1 cellular context compared by ENCODE assay signal in the genomic region with DNA sequence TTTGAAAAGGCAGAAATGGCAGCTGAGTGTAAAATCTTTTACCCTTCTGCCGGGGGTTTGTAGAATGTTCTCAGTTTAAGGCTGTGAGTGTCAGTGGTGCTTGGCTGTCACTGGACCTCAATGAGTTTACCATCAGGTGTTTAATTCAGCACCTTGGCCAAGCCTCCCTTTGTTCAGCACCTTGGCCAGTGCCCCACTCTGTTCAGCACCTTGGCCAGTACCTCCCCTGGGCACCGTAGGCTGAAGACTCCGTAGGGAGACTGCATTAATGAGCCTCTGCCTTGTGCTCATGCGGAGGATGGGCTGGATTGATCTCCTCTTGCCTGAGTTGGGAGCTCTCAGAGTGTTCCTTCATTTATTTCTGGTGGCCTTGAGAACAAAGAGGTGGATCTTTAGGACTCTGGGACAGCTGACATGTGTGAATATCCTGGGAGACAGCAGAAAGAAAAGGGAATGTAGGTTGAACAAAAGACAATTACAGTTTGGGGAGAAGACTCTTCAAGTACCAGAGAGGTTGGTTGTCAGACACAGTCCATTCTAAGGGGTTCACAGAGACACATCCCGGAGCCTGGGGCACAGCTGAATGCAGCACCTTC.
TF ChIP-seq lines count a peak whose summit lies in the region.

No MANE protein-coding gene starts in this region.

TF ChIP-seq in K562, 482 proteins besides CTCF, POLR2A, EP300 and RAD21 (continued from another document and continues in another):
- TF ChIP-seq, protein P1, sequence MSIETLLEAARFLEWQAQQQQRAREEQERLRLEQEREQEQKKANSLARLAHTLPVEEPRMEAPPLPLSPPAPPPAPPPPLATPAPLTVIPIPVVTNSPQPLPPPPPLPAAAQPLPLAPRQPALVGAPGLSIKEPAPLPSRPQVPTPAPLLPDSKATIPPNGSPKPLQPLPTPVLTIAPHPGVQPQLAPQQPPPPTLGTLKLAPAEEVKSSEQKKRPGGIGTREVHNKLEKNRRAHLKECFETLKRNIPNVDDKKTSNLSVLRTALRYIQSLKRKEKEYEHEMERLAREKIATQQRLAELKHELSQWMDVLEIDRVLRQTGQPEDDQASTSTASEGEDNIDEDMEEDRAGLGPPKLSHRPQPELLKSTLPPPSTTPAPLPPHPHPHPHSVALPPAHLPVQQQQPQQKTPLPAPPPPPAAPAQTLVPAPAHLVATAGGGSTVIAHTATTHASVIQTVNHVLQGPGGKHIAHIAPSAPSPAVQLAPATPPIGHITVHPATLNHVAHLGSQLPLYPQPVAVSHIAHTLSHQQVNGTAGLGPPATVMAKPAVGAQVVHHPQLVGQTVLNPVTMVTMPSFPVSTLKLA (conservative IDR thresholded peaks at IDR 0.05): peak in 1 of 2 experiments; percentile 47; a peak in 1 of 4 replicates
- TF ChIP-seq ZNF175 (CRISPR knock-in tag; IDR thresholded peaks at IDR 0.05; ENCODE audit: low read depth) (peak; percentile 90), ZNF143 (CRISPR knock-in tag; IDR thresholded peaks at IDR 0.05) (0 out of 2 replicates have a peak, but pooled peaks have one; percentile 38), NCOA1 (IDR thresholded peaks at IDR 0.05; ENCODE audit: low read depth) (peak; percentile 100), ZNF707 (CRISPR knock-in tag; conservative IDR thresholded peaks at IDR 0.05) (no peak), HMG20B (CRISPR knock-in tag; IDR thresholded peaks at IDR 0.05) (no peak), HLTF (IDR thresholded peaks at IDR 0.05) (no peak), FOXK1 (CRISPR knock-in tag; IDR thresholded peaks at IDR 0.05; ENCODE audit: borderline replicate concordance) (peak; percentile 99), ADNP (tag; IDR thresholded peaks at IDR 0.05) (no peak), DACH1 (IDR thresholded peaks at IDR 0.05; ENCODE audit: partially characterized antibody) (no peak), KLF16 (IDR thresholded peaks at IDR 0.05) (no peak), CC2D1A (IDR thresholded peaks at IDR 0.05) (no peak), KLF10 (CRISPR knock-in tag; IDR thresholded peaks at IDR 0.05) (no peak), NCOR1 (IDR thresholded peaks at IDR 0.05) (no peak), ERF (CRISPR knock-in tag; IDR thresholded peaks at IDR 0.05) (no peak), ARID2 (IDR thresholded peaks at IDR 0.05) (no peak), HNRNPK (IDR thresholded peaks at IDR 0.05; ENCODE audit: low read depth, low read length, poor library complexity, severe bottlenecking) (no peak), RFX7 (CRISPR knock-in tag; IDR thresholded peaks at IDR 0.05) (no peak), PYGO2 (tag; IDR thresholded peaks at IDR 0.05) (peak; percentile 73; the same call in 1 of the 2 replicates), ZNF133 (CRISPR knock-in tag; IDR thresholded peaks at IDR 0.05) (no peak), OTX1 (CRISPR knock-in tag; IDR thresholded peaks at IDR 0.05) (no peak), ZZZ3 (IDR thresholded peaks at IDR 0.05) (no peak), WHSC1 (IDR thresholded peaks at IDR 0.05; ENCODE audit: low read length) (no peak), SMAD3 (CRISPR knock-in tag; conservative IDR thresholded peaks at IDR 0.05) (no peak), YBX1 (IDR thresholded peaks at IDR 0.05) (no peak), FOXP1 (CRISPR knock-in tag; IDR thresholded peaks at IDR 0.05) (peak; percentile 99)
- TF ChIP-seq, protein P2, sequence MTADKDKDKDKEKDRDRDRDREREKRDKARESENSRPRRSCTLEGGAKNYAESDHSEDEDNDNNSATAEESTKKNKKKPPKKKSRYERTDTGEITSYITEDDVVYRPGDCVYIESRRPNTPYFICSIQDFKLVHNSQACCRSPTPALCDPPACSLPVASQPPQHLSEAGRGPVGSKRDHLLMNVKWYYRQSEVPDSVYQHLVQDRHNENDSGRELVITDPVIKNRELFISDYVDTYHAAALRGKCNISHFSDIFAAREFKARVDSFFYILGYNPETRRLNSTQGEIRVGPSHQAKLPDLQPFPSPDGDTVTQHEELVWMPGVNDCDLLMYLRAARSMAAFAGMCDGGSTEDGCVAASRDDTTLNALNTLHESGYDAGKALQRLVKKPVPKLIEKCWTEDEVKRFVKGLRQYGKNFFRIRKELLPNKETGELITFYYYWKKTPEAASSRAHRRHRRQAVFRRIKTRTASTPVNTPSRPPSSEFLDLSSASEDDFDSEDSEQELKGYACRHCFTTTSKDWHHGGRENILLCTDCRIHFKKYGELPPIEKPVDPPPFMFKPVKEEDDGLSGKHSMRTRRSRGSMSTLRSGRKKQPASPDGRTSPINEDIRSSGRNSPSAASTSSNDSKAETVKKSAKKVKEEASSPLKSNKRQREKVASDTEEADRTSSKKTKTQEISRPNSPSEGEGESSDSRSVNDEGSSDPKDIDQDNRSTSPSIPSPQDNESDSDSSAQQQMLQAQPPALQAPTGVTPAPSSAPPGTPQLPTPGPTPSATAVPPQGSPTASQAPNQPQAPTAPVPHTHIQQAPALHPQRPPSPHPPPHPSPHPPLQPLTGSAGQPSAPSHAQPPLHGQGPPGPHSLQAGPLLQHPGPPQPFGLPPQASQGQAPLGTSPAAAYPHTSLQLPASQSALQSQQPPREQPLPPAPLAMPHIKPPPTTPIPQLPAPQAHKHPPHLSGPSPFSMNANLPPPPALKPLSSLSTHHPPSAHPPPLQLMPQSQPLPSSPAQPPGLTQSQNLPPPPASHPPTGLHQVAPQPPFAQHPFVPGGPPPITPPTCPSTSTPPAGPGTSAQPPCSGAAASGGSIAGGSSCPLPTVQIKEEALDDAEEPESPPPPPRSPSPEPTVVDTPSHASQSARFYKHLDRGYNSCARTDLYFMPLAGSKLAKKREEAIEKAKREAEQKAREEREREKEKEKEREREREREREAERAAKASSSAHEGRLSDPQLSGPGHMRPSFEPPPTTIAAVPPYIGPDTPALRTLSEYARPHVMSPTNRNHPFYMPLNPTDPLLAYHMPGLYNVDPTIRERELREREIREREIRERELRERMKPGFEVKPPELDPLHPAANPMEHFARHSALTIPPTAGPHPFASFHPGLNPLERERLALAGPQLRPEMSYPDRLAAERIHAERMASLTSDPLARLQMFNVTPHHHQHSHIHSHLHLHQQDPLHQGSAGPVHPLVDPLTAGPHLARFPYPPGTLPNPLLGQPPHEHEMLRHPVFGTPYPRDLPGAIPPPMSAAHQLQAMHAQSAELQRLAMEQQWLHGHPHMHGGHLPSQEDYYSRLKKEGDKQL (CRISPR knock-in tag; IDR thresholded peaks at IDR 0.05; ENCODE audit: borderline replicate concordance): peak; percentile 98
- TF ChIP-seq, protein P3, sequence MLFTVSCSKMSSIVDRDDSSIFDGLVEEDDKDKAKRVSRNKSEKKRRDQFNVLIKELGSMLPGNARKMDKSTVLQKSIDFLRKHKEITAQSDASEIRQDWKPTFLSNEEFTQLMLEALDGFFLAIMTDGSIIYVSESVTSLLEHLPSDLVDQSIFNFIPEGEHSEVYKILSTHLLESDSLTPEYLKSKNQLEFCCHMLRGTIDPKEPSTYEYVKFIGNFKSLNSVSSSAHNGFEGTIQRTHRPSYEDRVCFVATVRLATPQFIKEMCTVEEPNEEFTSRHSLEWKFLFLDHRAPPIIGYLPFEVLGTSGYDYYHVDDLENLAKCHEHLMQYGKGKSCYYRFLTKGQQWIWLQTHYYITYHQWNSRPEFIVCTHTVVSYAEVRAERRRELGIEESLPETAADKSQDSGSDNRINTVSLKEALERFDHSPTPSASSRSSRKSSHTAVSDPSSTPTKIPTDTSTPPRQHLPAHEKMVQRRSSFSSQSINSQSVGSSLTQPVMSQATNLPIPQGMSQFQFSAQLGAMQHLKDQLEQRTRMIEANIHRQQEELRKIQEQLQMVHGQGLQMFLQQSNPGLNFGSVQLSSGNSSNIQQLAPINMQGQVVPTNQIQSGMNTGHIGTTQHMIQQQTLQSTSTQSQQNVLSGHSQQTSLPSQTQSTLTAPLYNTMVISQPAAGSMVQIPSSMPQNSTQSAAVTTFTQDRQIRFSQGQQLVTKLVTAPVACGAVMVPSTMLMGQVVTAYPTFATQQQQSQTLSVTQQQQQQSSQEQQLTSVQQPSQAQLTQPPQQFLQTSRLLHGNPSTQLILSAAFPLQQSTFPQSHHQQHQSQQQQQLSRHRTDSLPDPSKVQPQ (CRISPR knock-in tag; IDR thresholded peaks at IDR 0.05; ENCODE audit: borderline replicate concordance): no peak
- TF ChIP-seq, protein P4, sequence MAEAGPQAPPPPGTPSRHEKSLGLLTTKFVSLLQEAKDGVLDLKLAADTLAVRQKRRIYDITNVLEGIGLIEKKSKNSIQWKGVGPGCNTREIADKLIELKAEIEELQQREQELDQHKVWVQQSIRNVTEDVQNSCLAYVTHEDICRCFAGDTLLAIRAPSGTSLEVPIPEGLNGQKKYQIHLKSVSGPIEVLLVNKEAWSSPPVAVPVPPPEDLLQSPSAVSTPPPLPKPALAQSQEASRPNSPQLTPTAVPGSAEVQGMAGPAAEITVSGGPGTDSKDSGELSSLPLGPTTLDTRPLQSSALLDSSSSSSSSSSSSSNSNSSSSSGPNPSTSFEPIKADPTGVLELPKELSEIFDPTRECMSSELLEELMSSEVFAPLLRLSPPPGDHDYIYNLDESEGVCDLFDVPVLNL (CRISPR knock-in tag; IDR thresholded peaks at IDR 0.05; ENCODE audit: low read depth): peak; percentile 95
- TF ChIP-seq, protein P5, sequence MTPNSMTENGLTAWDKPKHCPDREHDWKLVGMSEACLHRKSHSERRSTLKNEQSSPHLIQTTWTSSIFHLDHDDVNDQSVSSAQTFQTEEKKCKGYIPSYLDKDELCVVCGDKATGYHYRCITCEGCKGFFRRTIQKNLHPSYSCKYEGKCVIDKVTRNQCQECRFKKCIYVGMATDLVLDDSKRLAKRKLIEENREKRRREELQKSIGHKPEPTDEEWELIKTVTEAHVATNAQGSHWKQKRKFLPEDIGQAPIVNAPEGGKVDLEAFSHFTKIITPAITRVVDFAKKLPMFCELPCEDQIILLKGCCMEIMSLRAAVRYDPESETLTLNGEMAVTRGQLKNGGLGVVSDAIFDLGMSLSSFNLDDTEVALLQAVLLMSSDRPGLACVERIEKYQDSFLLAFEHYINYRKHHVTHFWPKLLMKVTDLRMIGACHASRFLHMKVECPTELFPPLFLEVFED (CRISPR knock-in tag; conservative IDR thresholded peaks at IDR 0.05): no peak
- TF ChIP-seq, protein P6, sequence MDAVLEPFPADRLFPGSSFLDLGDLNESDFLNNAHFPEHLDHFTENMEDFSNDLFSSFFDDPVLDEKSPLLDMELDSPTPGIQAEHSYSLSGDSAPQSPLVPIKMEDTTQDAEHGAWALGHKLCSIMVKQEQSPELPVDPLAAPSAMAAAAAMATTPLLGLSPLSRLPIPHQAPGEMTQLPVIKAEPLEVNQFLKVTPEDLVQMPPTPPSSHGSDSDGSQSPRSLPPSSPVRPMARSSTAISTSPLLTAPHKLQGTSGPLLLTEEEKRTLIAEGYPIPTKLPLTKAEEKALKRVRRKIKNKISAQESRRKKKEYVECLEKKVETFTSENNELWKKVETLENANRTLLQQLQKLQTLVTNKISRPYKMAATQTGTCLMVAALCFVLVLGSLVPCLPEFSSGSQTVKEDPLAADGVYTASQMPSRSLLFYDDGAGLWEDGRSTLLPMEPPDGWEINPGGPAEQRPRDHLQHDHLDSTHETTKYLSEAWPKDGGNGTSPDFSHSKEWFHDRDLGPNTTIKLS (IDR thresholded peaks at IDR 0.05; ENCODE audit: borderline replicate concordance, low read depth): no peak
- TF ChIP-seq, protein P7, sequence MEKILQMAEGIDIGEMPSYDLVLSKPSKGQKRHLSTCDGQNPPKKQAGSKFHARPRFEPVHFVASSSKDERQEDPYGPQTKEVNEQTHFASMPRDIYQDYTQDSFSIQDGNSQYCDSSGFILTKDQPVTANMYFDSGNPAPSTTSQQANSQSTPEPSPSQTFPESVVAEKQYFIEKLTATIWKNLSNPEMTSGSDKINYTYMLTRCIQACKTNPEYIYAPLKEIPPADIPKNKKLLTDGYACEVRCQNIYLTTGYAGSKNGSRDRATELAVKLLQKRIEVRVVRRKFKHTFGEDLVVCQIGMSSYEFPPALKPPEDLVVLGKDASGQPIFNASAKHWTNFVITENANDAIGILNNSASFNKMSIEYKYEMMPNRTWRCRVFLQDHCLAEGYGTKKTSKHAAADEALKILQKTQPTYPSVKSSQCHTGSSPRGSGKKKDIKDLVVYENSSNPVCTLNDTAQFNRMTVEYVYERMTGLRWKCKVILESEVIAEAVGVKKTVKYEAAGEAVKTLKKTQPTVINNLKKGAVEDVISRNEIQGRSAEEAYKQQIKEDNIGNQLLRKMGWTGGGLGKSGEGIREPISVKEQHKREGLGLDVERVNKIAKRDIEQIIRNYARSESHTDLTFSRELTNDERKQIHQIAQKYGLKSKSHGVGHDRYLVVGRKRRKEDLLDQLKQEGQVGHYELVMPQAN (IDR thresholded peaks at IDR 0.05; ENCODE audit: borderline replicate concordance): 0 out of 2 replicates have a peak, but pooled peaks have one; percentile 37
- TF ChIP-seq, protein P8, sequence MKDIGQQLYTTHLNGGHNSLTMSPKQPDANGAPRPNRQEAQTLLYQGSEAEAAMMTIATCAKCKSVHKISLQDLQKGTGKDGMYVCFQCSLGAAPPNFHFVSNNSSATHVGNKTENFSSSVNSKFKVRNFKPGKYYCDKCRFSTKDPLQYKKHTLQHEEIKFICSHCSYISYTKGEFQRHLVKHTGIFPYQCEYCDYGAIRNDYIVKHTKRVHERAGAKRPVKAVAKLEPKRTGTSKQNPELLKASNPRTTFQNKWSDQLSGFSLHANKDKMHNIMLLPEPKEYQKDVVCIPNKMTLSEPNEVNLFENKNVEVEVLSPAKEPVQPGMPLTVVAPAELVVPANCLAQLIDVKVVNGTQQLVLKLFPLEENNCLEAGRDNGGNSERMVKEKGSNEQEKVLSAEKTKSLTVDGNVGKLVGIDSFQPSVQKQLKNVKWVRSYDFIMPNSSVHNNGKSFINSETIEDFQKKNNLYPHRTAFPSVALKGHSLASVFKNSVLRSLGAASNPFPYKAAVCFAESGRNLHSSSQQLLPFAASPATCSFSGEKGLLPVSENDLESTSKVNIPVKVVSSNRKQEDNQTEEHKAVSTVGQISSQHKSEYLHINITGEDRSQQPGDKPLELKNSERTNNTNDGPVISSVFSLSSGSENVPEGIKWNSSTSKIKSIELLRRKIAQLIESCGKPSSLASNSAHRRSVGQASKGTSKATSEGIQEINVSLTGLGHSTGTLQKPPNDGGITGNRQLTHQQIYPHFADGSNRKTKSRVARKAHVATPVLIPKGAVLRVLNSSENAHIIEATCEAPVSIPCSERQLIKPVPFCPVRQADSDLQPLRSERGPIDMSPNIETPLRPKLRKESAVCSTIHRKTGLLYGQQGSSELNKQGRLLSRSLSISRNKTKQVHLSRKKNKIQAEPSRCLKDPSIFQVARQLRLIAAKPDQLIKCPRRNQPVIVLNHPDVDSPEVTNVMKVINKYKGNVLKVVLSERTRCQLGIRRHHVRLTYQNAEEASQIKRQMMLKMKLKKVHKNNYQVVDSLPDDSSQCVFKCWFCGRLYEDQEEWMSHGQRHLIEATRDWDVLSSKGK (CRISPR knock-in tag; IDR thresholded peaks at IDR 0.05): no peak
- TF ChIP-seq, protein P9, sequence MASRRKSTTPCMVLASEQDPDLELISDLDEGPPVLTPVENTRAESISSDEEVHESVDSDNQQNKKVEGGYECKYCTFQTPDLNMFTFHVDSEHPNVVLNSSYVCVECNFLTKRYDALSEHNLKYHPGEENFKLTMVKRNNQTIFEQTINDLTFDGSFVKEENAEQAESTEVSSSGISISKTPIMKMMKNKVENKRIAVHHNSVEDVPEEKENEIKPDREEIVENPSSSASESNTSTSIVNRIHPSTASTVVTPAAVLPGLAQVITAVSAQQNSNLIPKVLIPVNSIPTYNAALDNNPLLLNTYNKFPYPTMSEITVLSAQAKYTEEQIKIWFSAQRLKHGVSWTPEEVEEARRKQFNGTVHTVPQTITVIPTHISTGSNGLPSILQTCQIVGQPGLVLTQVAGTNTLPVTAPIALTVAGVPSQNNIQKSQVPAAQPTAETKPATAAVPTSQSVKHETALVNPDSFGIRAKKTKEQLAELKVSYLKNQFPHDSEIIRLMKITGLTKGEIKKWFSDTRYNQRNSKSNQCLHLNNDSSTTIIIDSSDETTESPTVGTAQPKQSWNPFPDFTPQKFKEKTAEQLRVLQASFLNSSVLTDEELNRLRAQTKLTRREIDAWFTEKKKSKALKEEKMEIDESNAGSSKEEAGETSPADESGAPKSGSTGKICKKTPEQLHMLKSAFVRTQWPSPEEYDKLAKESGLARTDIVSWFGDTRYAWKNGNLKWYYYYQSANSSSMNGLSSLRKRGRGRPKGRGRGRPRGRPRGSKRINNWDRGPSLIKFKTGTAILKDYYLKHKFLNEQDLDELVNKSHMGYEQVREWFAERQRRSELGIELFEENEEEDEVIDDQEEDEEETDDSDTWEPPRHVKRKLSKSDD (conservative IDR thresholded peaks at IDR 0.05; ENCODE audit: low read length): no peak
